8 cellular contexts compared by ENCODE assay signal in genomic region chr5:43313035-43313853, GRCh38. TPM values are rescaled to one million over a fixed set of nuclear protein-coding genes. Genes with fewer than 3 reads are reported as not detected.
DNase-seq lines count a peak whose midpoint lies in the region; ATAC-seq and TF ChIP-seq lines count a peak whose summit lies in the region.

Gene HMGCS1 (minus strand): TSS chr5:43313412. CDS start chr5:43298965, 14,447 bp downstream.

- DNase-seq in GM13977 (ENCODE audit: low spot score), result peak; percentile 93
- DNase-seq in NCI-H1694 (lab: John Stamatoyannopoulos, UW), result peak; percentile 100
- DNase-seq in amniotic stem cell (lab: John Stamatoyannopoulos, UW), result peak; percentile 99
- peak; percentile 97 to 99 for DNase-seq in heart right ventricle
- DNase-seq in posterior cingulate gyrus, result peak; percentile 97 to 100 (median 99)
- peak; percentile 98 to 99 for DNase-seq in upper lobe of left lung

- H3K4me3 ChIP-seq in heart right ventricle, result peak within 1 kb of the TSS; percentile 69 to 99 (median 92)
- H3K4me3 ChIP-seq in upper lobe of left lung, result peak within 1 kb of the TSS; percentile 66 to 90 (median 74)

- peaks cover 0 to 47% (median 27%) of the 10 kb centered on the region in 9 donors for H3K4me1 ChIP-seq in heart right ventricle
- H3K4me1 ChIP-seq in upper lobe of left lung, result peaks cover 9 to 38% (median 27%) of the 10 kb centered on the region in 4 donors

- ATAC-seq in HG02884 (IDR thresholded peaks at IDR 0.05; ENCODE audit: unreplicated experiment) (peak; percentile 91), heart right ventricle (peak; percentile 97 to 100 (median 99)), upper lobe of left lung (ENCODE audit: low FRiP score in 2 of 2) (peak; percentile 98 to 99)

- peaks cover 59% of the 10 kb centered on the region for H3K4me1 Mint-ChIP-seq in T-helper 1 cell treated with Interleukin-12 subunit alpha and Interleukin-12 subunit beta and Interleukin-4 antibody, amounts not matched to agents 30 μg/mL and 1 μg/mL, for 36 hours (ENCODE audit: low read depth)

- H3K27me3 ChIP-seq in heart right ventricle (no peaks in the 10 kb centered on the region), upper lobe of left lung (no peaks in the 10 kb centered on the region)

- TF ChIP-seq POLR2A in upper lobe of left lung (IDR thresholded peaks at IDR 0.05), result peak; percentile 86 to 99 (median 94)

- H3K27ac ChIP-seq in heart right ventricle (peak within 1 kb of the TSS; percentile 75 to 97 (median 90)), upper lobe of left lung (peak within 1 kb of the TSS; percentile 83 to 97 (median 93))

- H3K9me3 ChIP-seq in heart right ventricle (no peaks in the 10 kb centered on the region), upper lobe of left lung (no peaks in the 10 kb centered on the region)

- in situ Hi-C loops in GM13977 (cut with MboI; ENCODE audit: low pct_unique_long_range_greater_than_20kb, low sequenced_read_pairs, unreplicated experiment), result no loop called here

- peak; percentile 34 for TF ChIP-seq CTCF in GM13977 (IDR thresholded peaks at IDR 0.05; ENCODE audit: extremely low read depth, insufficient read depth, missing control alignments)
- no peak for TF ChIP-seq CTCF in heart right ventricle (IDR thresholded peaks at IDR 0.05)
- peak in 2 of 6 experiments; percentile 10 to 35 for TF ChIP-seq CTCF in upper lobe of left lung (IDR thresholded peaks at IDR 0.05)

- peak in 1 of 4 donors; percentile 100 for TF ChIP-seq EP300 in upper lobe of left lung (IDR thresholded peaks at IDR 0.05)

- no peaks in the 10 kb centered on the region for H3K27me3 Mint-ChIP-seq in T-helper 1 cell treated with Interleukin-12 subunit alpha and Interleukin-12 subunit beta and Interleukin-4 antibody, amounts not matched to agents 30 μg/mL and 1 μg/mL, for 36 hours (ENCODE audit: low read depth)

- H3K36me3 Mint-ChIP-seq in T-helper 1 cell treated with Interleukin-12 subunit alpha and Interleukin-12 subunit beta and Interleukin-4 antibody, amounts not matched to agents 30 μg/mL and 1 μg/mL, for 36 hours (ENCODE audit: low read depth), result peaks cover 17% of the 10 kb centered on the region

- no peaks in the 10 kb centered on the region for H3K36me3 ChIP-seq in heart right ventricle
- no peaks in the 10 kb centered on the region for H3K36me3 ChIP-seq in upper lobe of left lung

- H3K9me3 Mint-ChIP-seq in T-helper 1 cell treated with Interleukin-12 subunit alpha and Interleukin-12 subunit beta and Interleukin-4 antibody, amounts not matched to agents 30 μg/mL and 1 μg/mL, for 36 hours, result peaks cover 16% of the 10 kb centered on the region

- intact Hi-C loops in heart right ventricle (cut with DNase I) (loop anchor here in 6 of 10 donors (5.0 to 10.0 kb wide), 5 partner anchors 169 to 202 kb away; partner anchors contain the start of genes TMEM267 (in 6 of the 6), ZNF131 (in 5 of the 6) and C5orf34 (in 1 of the 6)), posterior cingulate gyrus (cut with DNase I) (loop anchor here (1.0 to 10.0 kb wide), 5 partner anchors 72 to 242 kb away; partner anchors contain the start of genes NIM1K, PAIP1 and TMEM267)

- peak within 1 kb of the TSS; percentile 99 for H3K4me3 Mint-ChIP-seq in T-helper 1 cell treated with Interleukin-12 subunit alpha and Interleukin-12 subunit beta and Interleukin-4 antibody, amounts not matched to agents 30 μg/mL and 1 μg/mL, for 36 hours

- WGBS in heart right ventricle, 2 donors, result 1% methylated on average over 64 to 70 of the region's 70 CpGs
- 1% methylated on average over 38 to 69 of the region's 70 CpGs for WGBS in upper lobe of left lung, 2 donors

- H3K27ac Mint-ChIP-seq in T-helper 1 cell treated with Interleukin-12 subunit alpha and Interleukin-12 subunit beta and Interleukin-4 antibody, amounts not matched to agents 30 μg/mL and 1 μg/mL, for 36 hours, result peak within 1 kb of the TSS; percentile 98

RNA-seq across cellular contexts. Expression of gene HMGCS1, which starts in this region (rescaled TPM):
- total RNA-seq in heart right ventricle, result 10 to 100 TPM; 24.8 to 33.0 (median 27.1) TPM
- 10 to 100 TPM in 1 of 2 donors, 1 to 10 TPM in 1; 8.3 to 15.8 TPM for polyA plus RNA-seq in heart right ventricle
- 100 to 1,000 TPM in 3 of 6 donors, 10 to 100 TPM in 3; 47.1 to 174 (median 107) TPM for total RNA-seq in upper lobe of left lung

Comparison
In these comparisons a context has a peak if more than half of its experiments do, and no peak if none do; other contexts are left out.
1. Peak in every context shown above with its lines: DNase-seq, ATAC-seq, H3K4me3 ChIP-seq and H3K27ac ChIP-seq.